ENCODE assay signal across 8 cellular contexts in genomic region chr12:32115404-32116104, GRCh38. TPM values are rescaled to one million over a fixed set of nuclear protein-coding genes. Genes with fewer than 3 reads are reported as not detected.
A peak's percentile ranks its signal among the peaks of the same experiment; 100 is the strongest.
DNase-seq lines count a peak whose midpoint lies in the region; ATAC-seq and TF ChIP-seq lines count a peak whose summit lies in the region.

No MANE protein-coding gene starts in this region.

- WGBS in prostate gland, result 21% methylated on average over 6 of the region's 6 CpGs

- no peaks in the 10 kb centered on the region for H3K9me3 ChIP-seq in prostate gland

- H3K36me3 ChIP-seq in prostate gland, result no peaks in the 10 kb centered on the region

- no peaks in the 10 kb centered on the region for H3K4me1 ChIP-seq in prostate gland (replicated peaks)

- TF ChIP-seq CTCF in fibroblast of mammary gland (conservative IDR thresholded peaks at IDR 0.05; ENCODE audit: control insufficient read depth, insufficient read depth, low read depth, low read length) (no peak), prostate gland (IDR thresholded peaks at IDR 0.05) (no peak)

- DNase-seq in NCI-H748 (lab: John Stamatoyannopoulos, UW; ENCODE audit: unreplicated experiment) (peak; percentile 26), NCI-H748 treated with DMSO at 0.1 percent for 48 hours (lab: John Stamatoyannopoulos, UW) (no peak), RPMI8226 (peak; percentile 89), fibroblast of mammary gland (ENCODE audit: low read depth) (peak; percentile 99), prostate gland (ENCODE audit: low spot score) (peak; percentile 70), NCI-H1436 (lab: John Stamatoyannopoulos, UW) (no peak), NCI-H1105 (lab: John Stamatoyannopoulos, UW) (no peak)

- no peak overlapping the region for H3K4me3 ChIP-seq in fibroblast of mammary gland (ENCODE audit: control insufficient read depth, low read depth, low read length)
- no peak overlapping the region for H3K4me3 ChIP-seq in prostate gland

- ATAC-seq in HG03039 (IDR thresholded peaks at IDR 0.05; ENCODE audit: unreplicated experiment), result no peak

- intact Hi-C loops in prostate gland (cut with DNase I), result loop anchor here (10.0 kb wide), 1 partner anchor 151 kb away; no protein-coding TSS in a partner anchor

- TF ChIP-seq POLR2A in prostate gland (IDR thresholded peaks at IDR 0.05), result no peak

- no peak overlapping the region for H3K27ac ChIP-seq in prostate gland

- no peaks in the 10 kb centered on the region for H3K27me3 ChIP-seq in prostate gland (replicated peaks; ENCODE audit: insufficient read depth)

RNA-seq across cellular contexts. Expression of gene BICD1, which starts 8.9 kb away (rescaled TPM):
- total RNA-seq in prostate gland, result 10 to 100 TPM in 1 of 2 donors, 1 to 10 TPM in 1; 8.6 to 26.2 TPM

Comparison
In these comparisons a context has a peak if more than half of its experiments do, and no peak if none do; other contexts are left out.
1. DNase-seq: peak in NCI-H748 (single experiment), RPMI8226 (single experiment), fibroblast of mammary gland (single experiment) and prostate gland (single experiment); none in NCI-H748 treated with DMSO at 0.1 percent for 48 hours (single experiment), NCI-H1436 (single experiment) and NCI-H1105 (single experiment).